Comparison of ENCODE assay signal across 20 cellular contexts in genomic region chr12:43292699-43293098, GRCh38.
DNase-seq lines count a peak whose midpoint lies in the region; ATAC-seq and TF ChIP-seq lines count a peak whose summit lies in the region.
"Had no signal": no experiment of that assay in that cellular context is flagged by ENCODE, and none has a peak within 500 bp of the region (broad histone marks: within the 10 kb centered on the region; RNA-seq: fewer than 3 reads in every experiment).

No MANE protein-coding gene starts in this region.

- no peaks in the 10 kb centered on the region; the same call in 1 of the 2 replicates for H3K9me3 Mint-ChIP-seq in HFFc6
- H3K9me3 Mint-ChIP-seq: activated T-helper 2 cell treated with anti-CD3 and anti-CD28 coated beads, Interferon-gamma antibody, Interleukin-2, Interleukin-4, amounts not matched to agents 10 μg/mL and 5 μg/mL and 100 μg/mL, durations not matched to agents 14 hours and 24 hours and 36 hours; dendritic cell treated with granulocyte-macrophage colony-stimulating factor and Interleukin-4, amounts not matched to agents 40 ng/mL and 50 ng/mL, for 4 days; stimulated activated naive CD8-positive, alpha-beta T cell treated with anti-CD3 and anti-CD28 coated beads, Interleukin-15, Interleukin-2, amounts not matched to agents 100 ng/mL and 50 ng/mL, for 24 hours had no signal

- peak overlapping the region; percentile 71 for H3K27ac Mint-ChIP-seq in HFFc6
- H3K27ac Mint-ChIP-seq: activated T-helper 2 cell treated with anti-CD3 and anti-CD28 coated beads, Interferon-gamma antibody, Interleukin-2, Interleukin-4, amounts not matched to agents 10 μg/mL and 5 μg/mL and 100 μg/mL, durations not matched to agents 14 hours and 24 hours and 36 hours; dendritic cell treated with granulocyte-macrophage colony-stimulating factor and Interleukin-4, amounts not matched to agents 40 ng/mL and 50 ng/mL, for 4 days; stimulated activated naive CD8-positive, alpha-beta T cell treated with anti-CD3 and anti-CD28 coated beads, Interleukin-15, Interleukin-2, amounts not matched to agents 100 ng/mL and 50 ng/mL, for 24 hours had no signal

- no peak for TF ChIP-seq CTCF in HFFc6 (IDR thresholded peaks at IDR 0.05)

- peak overlapping the region; percentile 25; the same call in 1 of the 2 replicates for H3K4me3 Mint-ChIP-seq in HFFc6
- H3K4me3 Mint-ChIP-seq: dendritic cell treated with granulocyte-macrophage colony-stimulating factor and Interleukin-4, amounts not matched to agents 40 ng/mL and 50 ng/mL, for 4 days; stimulated activated naive CD8-positive, alpha-beta T cell treated with anti-CD3 and anti-CD28 coated beads, Interleukin-15, Interleukin-2, amounts not matched to agents 100 ng/mL and 50 ng/mL, for 24 hours had no signal

- H3K27me3 Mint-ChIP-seq in HFFc6 (ENCODE audit: insufficient read depth) = no peaks in the 10 kb centered on the region
- H3K27me3 Mint-ChIP-seq: dendritic cell treated with granulocyte-macrophage colony-stimulating factor and Interleukin-4, amounts not matched to agents 40 ng/mL and 50 ng/mL, for 4 days; stimulated activated naive CD8-positive, alpha-beta T cell treated with anti-CD3 and anti-CD28 coated beads, Interleukin-15, Interleukin-2, amounts not matched to agents 100 ng/mL and 50 ng/mL, for 24 hours had no signal

- H3K4me1 Mint-ChIP-seq in HFFc6 (ENCODE audit: low read depth) = peaks cover 55% of the 10 kb centered on the region

- no peak for ATAC-seq in left colon
- no peak for ATAC-seq in GM21360 (IDR thresholded peaks at IDR 0.05; ENCODE audit: unreplicated experiment)
- ATAC-seq: Panc1 had no signal

- 0 out of 2 replicates have a peak, but pooled peaks cover 3% of the 10 kb centered on the region for H3K36me3 Mint-ChIP-seq in HFFc6 (ENCODE audit: low read depth)

- DNase-seq in HFFc6 (peak; percentile 15), amniotic epithelial cell (ENCODE audit: low read depth) (peak; percentile 79), fibroblast of peridontal ligament (ENCODE audit: extremely low read depth) (peak; percentile 62), renal cortical epithelial cell (ENCODE audit: low read depth) (peak; percentile 57), NCI-H2227 (lab: John Stamatoyannopoulos, UW; ENCODE audit: unreplicated experiment) (no peak), NCI-H1105 treated with DMSO at 0.1 percent for 48 hours (lab: John Stamatoyannopoulos, UW) (no peak), left colon (no peak)
- DNase-seq: amygdala, DMS79 treated with DMSO at 0.1 percent for 48 hours, mesendoderm, NCI-H1694, NCI-H524, small intestine, SW 1271, uterus had no signal

- intact Hi-C loops in left colon (cut with DNase I, micrococcal nuclease) = no loop called here

Comparison
In these comparisons a context has a peak if more than half of its experiments do, and no peak if none do; other contexts are left out.
1. DNase-seq: peak in HFFc6 (single experiment), amniotic epithelial cell (single experiment), fibroblast of peridontal ligament (single experiment) and renal cortical epithelial cell (single experiment); none in NCI-H2227 (single experiment), NCI-H1105 treated with DMSO at 0.1 percent for 48 hours (single experiment) and left colon (0 of 2).